16 cellular contexts compared by ENCODE assay signal in genomic region chr5:168590666-168591065, GRCh38. TPM values are rescaled to one million over a fixed set of nuclear protein-coding genes. Genes with fewer than 3 reads are reported as not detected.
DNase-seq lines count a peak whose midpoint lies in the region; ATAC-seq and TF ChIP-seq lines count a peak whose summit lies in the region.
"Had no signal": no experiment of that assay in that cellular context is flagged by ENCODE, and none has a peak within 500 bp of the region (broad histone marks: within the 10 kb centered on the region; RNA-seq: fewer than 3 reads in every experiment).

No MANE protein-coding gene starts in this region.

- DNase-seq in colonic mucosa (peak; percentile 62), left lobe of liver (ENCODE audit: low spot score) (peak; percentile 66), transverse colon (peak; percentile 59), SK-N-DZ (ENCODE audit: low spot score) (no peak), Kasumi-1 (lab: John Stamatoyannopoulos, UW) (no peak)
- no peak for DNase-seq in activated CD8-positive, alpha-beta memory T cell treated with anti-CD3 and anti-CD28 coated beads for 24 hours
- DNase-seq: CD8-positive, alpha-beta T cell; COR-L47; DMS153; DMS79 treated with DMSO at 0.1 percent for 48 hours; EL; GOT3 had no signal

- TF ChIP-seq CTCF in colonic mucosa (IDR thresholded peaks at IDR 0.05) = no peak
- no peak for TF ChIP-seq CTCF in transverse colon (IDR thresholded peaks at IDR 0.05)

- TF ChIP-seq POLR2A in transverse colon (IDR thresholded peaks at IDR 0.05) = no peak

- H3K27me3 ChIP-seq in colonic mucosa (no peaks in the 10 kb centered on the region), mucosa of rectum (ENCODE audit: control insufficient read depth in 2 of 2, insufficient read depth in 2 of 2, low read length in 2 of 2) (no peaks in the 10 kb centered on the region), transverse colon (no peaks in the 10 kb centered on the region)

- H3K36me3 ChIP-seq in colonic mucosa = no peaks in the 10 kb centered on the region
- H3K36me3 ChIP-seq in mucosa of rectum (ENCODE audit: control insufficient read depth in 2 of 2, insufficient read depth in 2 of 2, low read length in 2 of 2) = no peaks in the 10 kb centered on the region
- H3K36me3 ChIP-seq in transverse colon = no peaks in the 10 kb centered on the region
- H3K36me3 ChIP-seq: HAP-1 had no signal

- TF ChIP-seq EP300 in transverse colon (IDR thresholded peaks at IDR 0.05; ENCODE audit: low read depth) = no peak

- in situ Hi-C loops in transverse colon (cut with MboI; ENCODE audit: low pct_ligation_motif_present in 1 of 4, low pct_unique_long_range_greater_than_20kb in 1 of 4, low sequenced_read_pairs in 3 of 4) = no loop called here

- H3K9ac ChIP-seq in colonic mucosa (ENCODE audit: low read depth in 2 of 2, low read length in 2 of 2) (peak overlapping the region in 1 of 2 donors; percentile 70), mucosa of rectum (ENCODE audit: low read depth in 1 of 2, low read length in 2 of 2) (peak overlapping the region in 1 of 2 donors; percentile 2)

- H3K9me3 ChIP-seq in colonic mucosa = no peaks in the 10 kb centered on the region
- H3K9me3 ChIP-seq in mucosa of rectum (ENCODE audit: control insufficient read depth in 2 of 2, low read length in 2 of 2) = no peaks in the 10 kb centered on the region
- H3K9me3 ChIP-seq in transverse colon = no peaks in the 10 kb centered on the region
- H3K9me3 ChIP-seq: A549, HAP-1 had no signal

- no peaks in the 10 kb centered on the region for H3K4me1 ChIP-seq in colonic mucosa
- peaks cover 20 to 30% of the 10 kb centered on the region in 2 donors for H3K4me1 ChIP-seq in mucosa of rectum (ENCODE audit: control insufficient read depth in 2 of 2, insufficient read depth in 2 of 2, low read length in 2 of 2)
- H3K4me1 ChIP-seq in transverse colon = peaks cover 3 to 36% (median 17%) of the 10 kb centered on the region in 4 donors
- H3K4me1 ChIP-seq: HAP-1 had no signal

- WGBS in transverse colon (ENCODE audit: low coverage in 1 of 2), 2 donors = 45 to 60% methylated on average over 2 to 3 of the region's 3 CpGs

- H3K27ac ChIP-seq in colonic mucosa (peak overlapping the region; percentile 70), mucosa of rectum (ENCODE audit: low read depth in 2 of 2, low read length in 2 of 2) (peak overlapping the region; percentile 81 to 83), transverse colon (peak overlapping the region; percentile 76 to 88 (median 82))
- H3K27ac ChIP-seq: A549 had no signal

- ATAC-seq in left lobe of liver (peak; percentile 82), GM21723 (IDR thresholded peaks at IDR 0.05; ENCODE audit: unreplicated experiment) (no peak)
- ATAC-seq: CD8-positive, alpha-beta T cell had no signal

- intact Hi-C loops in colonic mucosa (cut with DNase I) (no loop called here), transverse colon (cut with DNase I; ENCODE audit: low total_unique reads) (no loop called here)

- H3K4me3 ChIP-seq in colonic mucosa = no peak overlapping the region
- peak overlapping the region in 1 of 2 donors; percentile 45 for H3K4me3 ChIP-seq in mucosa of rectum (ENCODE audit: low read length in 2 of 2)
- no peak overlapping the region for H3K4me3 ChIP-seq in transverse colon
- H3K4me3 ChIP-seq: A549, HAP-1 had no signal

RNA-seq across cellular contexts. Expression of gene PANK3, which starts 11.5 kb away (rescaled TPM):
- total RNA-seq in colonic mucosa (100 to 1,000 TPM; 114 to 190 TPM), left lobe of liver (41.3 TPM), transverse colon (10 to 100 TPM; 48.6 to 93.8 (median 61.2) TPM)
- 83.5 and 95.2 TPM in 2 replicates for polyA plus RNA-seq in SK-N-DZ (2014; cell fraction: cytosol; rRNA removed)
- polyA plus RNA-seq in SK-N-DZ (2014; cell fraction: nucleus; rRNA removed) = 63.3 and 68.5 TPM in 2 replicates

Comparison
In these comparisons a context has a peak if more than half of its experiments do, and no peak if none do; other contexts are left out.
1. DNase-seq: peak in colonic mucosa (single experiment), left lobe of liver (single experiment) and transverse colon (single experiment); none in SK-N-DZ (single experiment), Kasumi-1 (0 of 2) and activated CD8-positive, alpha-beta memory T cell treated with anti-CD3 and anti-CD28 coated beads for 24 hours (single experiment).
2. Peak in every context shown above with its lines, with median percentiles within 50 percentile points of each other: H3K27ac ChIP-seq.